16 cellular contexts compared by ENCODE assay signal in the genomic region with DNA sequence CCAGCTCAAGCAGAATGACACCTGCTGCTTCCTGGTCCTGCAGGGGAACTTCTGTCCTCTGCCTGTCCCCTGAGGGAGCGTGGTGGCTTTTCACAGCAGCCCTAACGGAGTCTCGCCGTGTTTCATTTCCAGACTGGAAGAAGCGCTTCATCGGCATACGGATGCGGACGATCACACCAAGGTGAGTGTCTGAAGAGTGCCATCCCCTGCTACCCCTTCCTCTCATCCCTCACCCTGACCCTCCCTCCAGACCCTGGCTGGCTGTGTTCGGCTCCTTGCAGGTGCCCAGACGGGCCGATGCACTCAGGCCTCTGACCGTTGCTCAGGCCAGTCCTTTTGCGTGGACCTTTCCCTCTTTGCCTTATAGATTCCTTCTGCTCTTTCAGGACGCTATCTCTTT. TPM values are rescaled to one million over a fixed set of nuclear protein-coding genes. Genes with fewer than 3 reads are reported as not detected.
"Had no signal": no experiment of that assay in that cellular context is flagged by ENCODE, and none has a peak within 500 bp of the region (broad histone marks: within the 10 kb centered on the region; RNA-seq: fewer than 3 reads in every experiment).

No MANE protein-coding gene starts in this region.

- H3K27ac ChIP-seq: foreskin keratinocyte, upper lobe of left lung had no signal

- H3K4me3 ChIP-seq: lung, upper lobe of left lung had no signal

- ATAC-seq: foreskin keratinocyte, T-cell had no signal

- H3K4me3 Mint-ChIP-seq: activated naive CD8-positive, alpha-beta T cell; dendritic cell treated with granulocyte-macrophage colony-stimulating factor and Interleukin-4, amounts not matched to agents 40 ng/mL and 50 ng/mL, for 4 days; immature natural killer cell; stimulated activated naive CD8-positive, alpha-beta T cell treated with anti-CD3 and anti-CD28 coated beads, Interleukin-15, Interleukin-2, amounts not matched to agents 100 ng/mL and 50 ng/mL, for 24 hours; T-cell had no signal

- H3K9me3 Mint-ChIP-seq: dendritic cell treated with granulocyte-macrophage colony-stimulating factor and Interleukin-4, amounts not matched to agents 40 ng/mL and 50 ng/mL, for 4 days; immature natural killer cell had no signal

- H3K36me3 ChIP-seq: upper lobe of left lung had no signal

- H3K36me3 Mint-ChIP-seq: activated naive CD8-positive, alpha-beta T cell; immature natural killer cell; T-cell had no signal

- H3K4me1 Mint-ChIP-seq: immature natural killer cell, T-cell had no signal

- H3K27me3 ChIP-seq: upper lobe of left lung had no signal

- H3K4me1 ChIP-seq: foreskin keratinocyte had no signal

- H3K27ac Mint-ChIP-seq: activated naive CD8-positive, alpha-beta T cell; dendritic cell treated with granulocyte-macrophage colony-stimulating factor and Interleukin-4, amounts not matched to agents 40 ng/mL and 50 ng/mL, for 4 days; immature natural killer cell; stimulated activated naive CD8-positive, alpha-beta T cell treated with anti-CD3 and anti-CD28 coated beads, Interleukin-15, Interleukin-2, amounts not matched to agents 100 ng/mL and 50 ng/mL, for 24 hours; T-cell had no signal

- H3K27me3 Mint-ChIP-seq: dendritic cell treated with granulocyte-macrophage colony-stimulating factor and Interleukin-4, amounts not matched to agents 40 ng/mL and 50 ng/mL, for 4 days had no signal

- H3K9me3 ChIP-seq: upper lobe of left lung had no signal

- DNase-seq: activated CD4-positive, alpha-beta T cell treated with anti-CD3 and anti-CD28 coated beads for 1 hour; activated CD4-positive, alpha-beta T cell treated with anti-CD3 and anti-CD28 coated beads, Interleukin-2, amount 50 U/mL, for 48 hours; activated gamma-delta T cell treated with Interleukin-2 at 50 U/mL for 16 hours; activated T-cell treated with anti-CD3 and anti-CD28 coated beads, Interleukin-2, amount 50 U/mL, for 48 hours; cerebellar nuclear complex; effector memory CD4-positive, alpha-beta T cell; foreskin keratinocyte; immature natural killer cell; small intestine; T-cell; T-helper 9 cell had no signal

RNA-seq across cellular contexts. Expression of a gene that starts 32.8 kb away (rescaled TPM):
- total RNA-seq: foreskin keratinocyte had no signal
- polyA plus RNA-seq: foreskin keratinocyte, immature natural killer cell had no signal
